Comparison of ENCODE assay signal across 17 cellular contexts in genomic region chr21:43287974-43288755, GRCh38.
DNase-seq lines count a peak whose midpoint lies in the region; ATAC-seq and TF ChIP-seq lines count a peak whose summit lies in the region.
"Had no signal": no experiment of that assay in that cellular context is flagged by ENCODE, and none has a peak within 500 bp of the region (broad histone marks: within the 10 kb centered on the region; RNA-seq: fewer than 3 reads in every experiment).

No MANE protein-coding gene starts in this region.

- no peak overlapping the region for H3K4me3 ChIP-seq in psoas muscle
- H3K4me3 ChIP-seq: GM23248 had no signal

- no peaks in the 10 kb centered on the region for H3K9me3 Mint-ChIP-seq in stimulated activated effector memory CD8-positive, alpha-beta T cell treated with anti-CD3 and anti-CD28 coated beads, Interleukin-12 subunit alpha, Interleukin-12 subunit beta, amount 100 ng/mL, for 72 hours

- no peaks in the 10 kb centered on the region for H3K36me3 Mint-ChIP-seq in stimulated activated effector memory CD8-positive, alpha-beta T cell treated with anti-CD3 and anti-CD28 coated beads, Interleukin-12 subunit alpha, Interleukin-12 subunit beta, amount 100 ng/mL, for 72 hours
- H3K36me3 Mint-ChIP-seq: activated naive CD8-positive, alpha-beta T cell; CD4-positive, alpha-beta memory T cell had no signal

- no peak overlapping the region for H3K27ac Mint-ChIP-seq in stimulated activated effector memory CD8-positive, alpha-beta T cell treated with anti-CD3 and anti-CD28 coated beads, Interleukin-12 subunit alpha, Interleukin-12 subunit beta, amount 100 ng/mL, for 72 hours
- H3K27ac Mint-ChIP-seq: activated naive CD8-positive, alpha-beta T cell; stimulated activated naive B cell treated with anti-CD40 and anti-IgM and Interleukin-4, amounts not matched to agents 10 μg/mL and 1 μg/mL and 100 μg/mL, for 72 hours; T-helper 17 cell had no signal

- no peak overlapping the region for H3K27ac ChIP-seq in psoas muscle
- H3K27ac ChIP-seq: GM23248 had no signal

- H3K4me1 Mint-ChIP-seq in stimulated activated effector memory CD8-positive, alpha-beta T cell treated with anti-CD3 and anti-CD28 coated beads, Interleukin-12 subunit alpha, Interleukin-12 subunit beta, amount 100 ng/mL, for 72 hours = peaks cover 6% of the 10 kb centered on the region
- H3K4me1 Mint-ChIP-seq: T-helper 17 cell had no signal

- intact Hi-C loops in left ventricle myocardium superior (cut with micrococcal nuclease) (no loop called here), psoas muscle (cut with DNase I) (no loop called here)

- H3K4me1 ChIP-seq in psoas muscle = no peaks in the 10 kb centered on the region

- peak; percentile 82 for DNase-seq in HuH-7 (ENCODE audit: low spot score)
- DNase-seq in NCI-H69 (lab: John Stamatoyannopoulos, UW) = peak; percentile 78
- peak; percentile 20 for DNase-seq in left ventricle myocardium superior
- DNase-seq in psoas muscle = peak in 1 of 2 donors; percentile 11
- no peak for DNase-seq in stimulated activated effector memory CD8-positive, alpha-beta T cell treated with anti-CD3 and anti-CD28 coated beads, Interleukin-12 subunit alpha, Interleukin-12 subunit beta, amount 100 ng/mL, for 72 hours (ENCODE audit: low spot score in 2 of 2)
- DNase-seq in GOT3 (lab: John Stamatoyannopoulos, UW) = no peak
- no peak for DNase-seq in putamen (ENCODE audit: low spot score)
- DNase-seq: activated CD4-positive, CD25-positive, alpha-beta regulatory T cell treated with anti-CD3 and anti-CD28 coated beads, Interleukin-2, amount 50 U/mL, for 72 hours; activated CD8-positive, alpha-beta memory T cell treated with anti-CD3 and anti-CD28 coated beads, Interleukin-2, amount 50 U/mL, for 48 hours; CD4-positive, alpha-beta memory T cell; GM23248; NCI-H2171 treated with DMSO at 0.1 percent for 48 hours; stimulated activated CD4-positive, alpha-beta T cell treated with anti-CD3 and anti-CD28 coated beads, Interleukin-4, amount 100 ng/mL, for 4 hours; stimulated activated naive B cell treated with anti-CD40 and anti-IgM and Interleukin-4, amounts not matched to agents 10 μg/mL and 1 μg/mL and 100 μg/mL, for 72 hours; T-helper 17 cell had no signal

- ATAC-seq in left ventricle myocardium superior (no peak), psoas muscle (peak in 3 of 4 donors; percentile 46 to 77 (median 48)), GM19324 (IDR thresholded peaks at IDR 0.05; ENCODE audit: low FRiP score, unreplicated experiment) (no peak)
- ATAC-seq in stimulated activated effector memory CD8-positive, alpha-beta T cell treated with anti-CD3 and anti-CD28 coated beads, Interleukin-12 subunit alpha, Interleukin-12 subunit beta, amount 100 ng/mL, for 72 hours = no peak
- ATAC-seq: stimulated activated naive B cell treated with anti-CD40 and anti-IgM and Interleukin-4, amounts not matched to agents 10 μg/mL and 1 μg/mL and 100 μg/mL, for 72 hours; T-helper 17 cell had no signal

- no peak for TF ChIP-seq CTCF in psoas muscle (IDR thresholded peaks at IDR 0.05)

- no peak overlapping the region for H3K4me3 Mint-ChIP-seq in stimulated activated effector memory CD8-positive, alpha-beta T cell treated with anti-CD3 and anti-CD28 coated beads, Interleukin-12 subunit alpha, Interleukin-12 subunit beta, amount 100 ng/mL, for 72 hours
- H3K4me3 Mint-ChIP-seq: activated naive CD8-positive, alpha-beta T cell; CD4-positive, alpha-beta memory T cell; stimulated activated naive B cell treated with anti-CD40 and anti-IgM and Interleukin-4, amounts not matched to agents 10 μg/mL and 1 μg/mL and 100 μg/mL, for 72 hours; T-helper 17 cell had no signal

- no peaks in the 10 kb centered on the region for H3K9me3 ChIP-seq in psoas muscle

- peaks cover 0 to 15% (median 4%) of the 10 kb centered on the region in 3 donors for H3K27me3 ChIP-seq in psoas muscle (ENCODE audit: insufficient read depth in 3 of 3, low read length in 2 of 3)

- WGBS in psoas muscle, 3 donors = 52 to 65% (median 54%) methylated on average over 20 of the region's 20 CpGs

- H3K36me3 ChIP-seq in psoas muscle (ENCODE audit: insufficient read depth in 1 of 2, low read depth in 1 of 2) = no peaks in the 10 kb centered on the region

Comparison
In these comparisons a context has a peak if more than half of its experiments do, and no peak if none do; other contexts are left out.
1. DNase-seq: peak in HuH-7 (single experiment), NCI-H69 (single experiment) and left ventricle myocardium superior (single experiment); none in stimulated activated effector memory CD8-positive, alpha-beta T cell treated with anti-CD3 and anti-CD28 coated beads, Interleukin-12 subunit alpha, Interleukin-12 subunit beta, amount 100 ng/mL, for 72 hours (0 of 2), GOT3 (single experiment) and putamen (single experiment).
2. ATAC-seq: peak in psoas muscle (3 of 4); none in left ventricle myocardium superior (single experiment), stimulated activated effector memory CD8-positive, alpha-beta T cell treated with anti-CD3 and anti-CD28 coated beads, Interleukin-12 subunit alpha, Interleukin-12 subunit beta, amount 100 ng/mL, for 72 hours (single experiment) and GM19324 (single experiment).